In the genomic region with DNA sequence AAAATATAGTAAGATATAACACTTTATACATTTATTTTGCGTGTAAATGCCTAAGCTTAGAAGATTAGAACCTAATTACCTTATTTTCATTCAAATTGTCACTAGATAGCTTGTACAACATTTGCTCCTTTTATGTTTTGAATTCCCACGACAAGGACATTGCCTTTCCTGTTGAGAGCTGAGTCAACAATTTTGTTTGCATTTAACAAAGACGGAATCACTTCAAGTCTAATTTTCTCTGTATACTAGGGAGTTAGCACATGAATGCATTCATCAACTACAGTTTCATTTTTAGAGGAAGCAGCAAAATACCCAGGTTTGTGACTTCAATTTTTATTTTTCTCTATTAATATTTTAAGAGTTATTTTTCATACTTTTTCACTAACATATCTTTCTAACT, we compare ENCODE assay signal across 1 cellular context.
TF ChIP-seq lines count a peak whose summit lies in the region.

No MANE protein-coding gene starts in this region.

TF ChIP-seq in WTC11, 78 proteins besides CTCF, POLR2A, EP300 and RAD21 (continued from another document):
- TF ChIP-seq, protein P1, sequence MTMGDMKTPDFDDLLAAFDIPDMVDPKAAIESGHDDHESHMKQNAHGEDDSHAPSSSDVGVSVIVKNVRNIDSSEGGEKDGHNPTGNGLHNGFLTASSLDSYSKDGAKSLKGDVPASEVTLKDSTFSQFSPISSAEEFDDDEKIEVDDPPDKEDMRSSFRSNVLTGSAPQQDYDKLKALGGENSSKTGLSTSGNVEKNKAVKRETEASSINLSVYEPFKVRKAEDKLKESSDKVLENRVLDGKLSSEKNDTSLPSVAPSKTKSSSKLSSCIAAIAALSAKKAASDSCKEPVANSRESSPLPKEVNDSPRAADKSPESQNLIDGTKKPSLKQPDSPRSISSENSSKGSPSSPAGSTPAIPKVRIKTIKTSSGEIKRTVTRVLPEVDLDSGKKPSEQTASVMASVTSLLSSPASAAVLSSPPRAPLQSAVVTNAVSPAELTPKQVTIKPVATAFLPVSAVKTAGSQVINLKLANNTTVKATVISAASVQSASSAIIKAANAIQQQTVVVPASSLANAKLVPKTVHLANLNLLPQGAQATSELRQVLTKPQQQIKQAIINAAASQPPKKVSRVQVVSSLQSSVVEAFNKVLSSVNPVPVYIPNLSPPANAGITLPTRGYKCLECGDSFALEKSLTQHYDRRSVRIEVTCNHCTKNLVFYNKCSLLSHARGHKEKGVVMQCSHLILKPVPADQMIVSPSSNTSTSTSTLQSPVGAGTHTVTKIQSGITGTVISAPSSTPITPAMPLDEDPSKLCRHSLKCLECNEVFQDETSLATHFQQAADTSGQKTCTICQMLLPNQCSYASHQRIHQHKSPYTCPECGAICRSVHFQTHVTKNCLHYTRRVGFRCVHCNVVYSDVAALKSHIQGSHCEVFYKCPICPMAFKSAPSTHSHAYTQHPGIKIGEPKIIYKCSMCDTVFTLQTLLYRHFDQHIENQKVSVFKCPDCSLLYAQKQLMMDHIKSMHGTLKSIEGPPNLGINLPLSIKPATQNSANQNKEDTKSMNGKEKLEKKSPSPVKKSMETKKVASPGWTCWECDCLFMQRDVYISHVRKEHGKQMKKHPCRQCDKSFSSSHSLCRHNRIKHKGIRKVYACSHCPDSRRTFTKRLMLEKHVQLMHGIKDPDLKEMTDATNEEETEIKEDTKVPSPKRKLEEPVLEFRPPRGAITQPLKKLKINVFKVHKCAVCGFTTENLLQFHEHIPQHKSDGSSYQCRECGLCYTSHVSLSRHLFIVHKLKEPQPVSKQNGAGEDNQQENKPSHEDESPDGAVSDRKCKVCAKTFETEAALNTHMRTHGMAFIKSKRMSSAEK (CRISPR knock-in tag; IDR thresholded peaks at IDR 0.05; ENCODE audit: borderline replicate concordance), result no peak
- no peak for TF ChIP-seq NR1H2 (CRISPR knock-in tag; IDR thresholded peaks at IDR 0.05)
- no peak for TF ChIP-seq ATF3 (CRISPR knock-in tag; conservative IDR thresholded peaks at IDR 0.05)
- no peak for TF ChIP-seq NFYB (CRISPR knock-in tag; conservative IDR thresholded peaks at IDR 0.05; ENCODE audit: low read depth)
- TF ChIP-seq TP53 (CRISPR knock-in tag; IDR thresholded peaks at IDR 0.05), result no peak
- TF ChIP-seq ZNF138 (CRISPR knock-in tag; conservative IDR thresholded peaks at IDR 0.05), result no peak
- TF ChIP-seq CDX4 (CRISPR knock-in tag; IDR thresholded peaks at IDR 0.05; ENCODE audit: borderline replicate concordance), result no peak
- no peak for TF ChIP-seq RORB (CRISPR knock-in tag; IDR thresholded peaks at IDR 0.05)
